11 cellular contexts compared by ENCODE assay signal in the genomic region with DNA sequence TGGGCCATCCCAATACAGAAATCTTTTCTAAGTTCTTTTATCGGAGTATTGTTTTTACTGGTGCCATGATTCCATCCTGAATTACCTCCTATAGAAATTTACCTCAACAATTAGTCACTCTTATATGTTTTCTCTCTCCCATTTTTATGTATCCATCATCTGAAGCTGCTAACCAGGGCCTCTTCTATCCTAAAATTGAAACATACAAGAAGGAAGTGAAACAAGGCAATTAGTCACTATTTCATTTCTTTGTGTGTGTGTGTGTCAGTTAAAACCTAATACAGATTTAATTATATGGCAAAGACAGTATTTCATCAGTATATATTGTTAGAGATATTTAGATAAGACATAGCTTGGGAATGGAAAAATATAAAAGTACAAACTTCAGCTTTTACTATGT.
DNase-seq lines count a peak whose midpoint lies in the region; ATAC-seq and TF ChIP-seq lines count a peak whose summit lies in the region.
"Had no signal": no experiment of that assay in that cellular context is flagged by ENCODE, and none has a peak within 500 bp of the region (broad histone marks: within the 10 kb centered on the region; RNA-seq: fewer than 3 reads in every experiment).

No MANE protein-coding gene starts in this region.

- in situ Hi-C loops in mammary epithelial cell (cut with MboI; ENCODE audit: low sequenced_read_pairs in 2 of 2) = no loop called here

- peaks cover 36% of the 10 kb centered on the region for H3K4me1 Mint-ChIP-seq in activated naive CD4-positive, alpha-beta T cell treated with anti-CD3 and anti-CD28 coated beads, Interleukin-2, amount 50 U/mL, for 24 hours
- peaks cover 35% of the 10 kb centered on the region for H3K4me1 Mint-ChIP-seq in activated naive CD4-positive, alpha-beta T cell treated with anti-CD3 and anti-CD28 coated beads for 36 hours (ENCODE audit: low read depth)
- peaks cover 8 to 18% (median 17%) of the 10 kb centered on the region in 4 donors for H3K4me1 Mint-ChIP-seq in CD4-positive, alpha-beta memory T cell

- H3K9me3 ChIP-seq in mammary epithelial cell (replicated peaks; ENCODE audit: insufficient read depth, low read length) = no peaks in the 10 kb centered on the region
- H3K9me3 ChIP-seq in CD4-positive, alpha-beta memory T cell (ENCODE audit: control insufficient read depth in 1 of 2, low read length in 2 of 2) = no peaks in the 10 kb centered on the region
- H3K9me3 ChIP-seq: transverse colon had no signal

- no peaks in the 10 kb centered on the region for H3K9me3 Mint-ChIP-seq in activated naive CD4-positive, alpha-beta T cell treated with anti-CD3 and anti-CD28 coated beads, Interleukin-2, amount 50 U/mL, for 24 hours
- no peaks in the 10 kb centered on the region for H3K9me3 Mint-ChIP-seq in activated naive CD4-positive, alpha-beta T cell treated with anti-CD3 and anti-CD28 coated beads for 36 hours
- H3K9me3 Mint-ChIP-seq in CD4-positive, alpha-beta memory T cell = peaks cover 0 to 2% (median 0%) of the 10 kb centered on the region in 8 donors

- no peaks in the 10 kb centered on the region for H3K36me3 ChIP-seq in mammary epithelial cell (ENCODE audit: insufficient read depth, low read length)
- no peaks in the 10 kb centered on the region for H3K36me3 ChIP-seq in CD4-positive, alpha-beta memory T cell (ENCODE audit: insufficient read depth, low read length)
- H3K36me3 ChIP-seq: transverse colon had no signal

- H3K27ac Mint-ChIP-seq in activated naive CD4-positive, alpha-beta T cell treated with anti-CD3 and anti-CD28 coated beads, Interleukin-2, amount 50 U/mL, for 24 hours = peak overlapping the region; percentile 13
- no peak overlapping the region for H3K27ac Mint-ChIP-seq in activated naive CD4-positive, alpha-beta T cell treated with anti-CD3 and anti-CD28 coated beads for 36 hours
- H3K27ac Mint-ChIP-seq in CD4-positive, alpha-beta memory T cell = no peak overlapping the region

- ATAC-seq in HG02642 (IDR thresholded peaks at IDR 0.05; ENCODE audit: poor library complexity, unreplicated experiment) (peak; percentile 61), HG03469 (IDR thresholded peaks at IDR 0.05; ENCODE audit: unreplicated experiment) (peak; percentile 58)
- ATAC-seq: left ventricle myocardium superior had no signal

- H3K27ac ChIP-seq in mammary epithelial cell (ENCODE audit: insufficient read depth, low read depth, low read length) = no peak overlapping the region
- H3K27ac ChIP-seq in CD4-positive, alpha-beta memory T cell (ENCODE audit: low read depth, low read length) = no peak overlapping the region
- H3K27ac ChIP-seq: transverse colon had no signal

- H3K79me2 ChIP-seq in mammary epithelial cell (ENCODE audit: insufficient read depth, low read length) = no peaks in the 10 kb centered on the region

- no peak for TF ChIP-seq CTCF in mammary epithelial cell (conservative IDR thresholded peaks at IDR 0.05 in 1 of 2, IDR thresholded peaks at IDR 0.05 in 1 of 2; ENCODE audit: extremely low read depth in 1 of 2, insufficient read depth in 1 of 2, low read depth in 1 of 2, low read length in 2 of 2)

- H3K4me3 ChIP-seq in mammary epithelial cell (replicated peaks in 1 of 3; ENCODE audit: insufficient read depth in 1 of 3, low read depth in 2 of 3, low read length in 3 of 3) = no peak overlapping the region
- H3K4me3 ChIP-seq in CD4-positive, alpha-beta memory T cell (ENCODE audit: low read length in 2 of 2) = no peak overlapping the region
- H3K4me3 ChIP-seq: transverse colon had no signal

- no TSS peak for BruUV-seq in mammary epithelial cell (replicated peaks; lab: Mats Ljungman, UMichigan)

- no peak overlapping the region for H2AFZ ChIP-seq in mammary epithelial cell (ENCODE audit: low read depth, low read length)

- 100% methylated on average over 1 of the region's 1 CpG for WGBS in mammary epithelial cell (ENCODE audit: low coverage, missing lambda C conversion rate)

- no peak for DNase-seq in activated naive CD4-positive, alpha-beta T cell treated with anti-CD3 and anti-CD28 coated beads for 36 hours
- DNase-seq in mammary epithelial cell (no peak), NCI-H1930 (lab: John Stamatoyannopoulos, UW) (no peak), NCI-H1092 treated with DMSO at 0.1 percent for 48 hours (lab: John Stamatoyannopoulos, UW) (no peak)
- DNase-seq in CD4-positive, alpha-beta memory T cell = no peak
- DNase-seq: H7, left ventricle myocardium superior, transverse colon had no signal

- H4K20me1 ChIP-seq in mammary epithelial cell (ENCODE audit: insufficient read depth, low read length) = no peaks in the 10 kb centered on the region

- intact Hi-C loops in activated naive CD4-positive, alpha-beta T cell treated with anti-CD3 and anti-CD28 coated beads for 36 hours (cut with micrococcal nuclease) = loop anchor here (1.0 kb wide), 2 partner anchors 9 to 11 kb away; no protein-coding TSS in a partner anchor
- intact Hi-C loops in mammary epithelial cell (cut with micrococcal nuclease) = loop anchor here (10.0 kb wide), 1 partner anchor 255 kb away; no protein-coding TSS in a partner anchor
- intact Hi-C loops in CD4-positive, alpha-beta memory T cell (cut with micrococcal nuclease) = no loop called here

- no peak overlapping the region for H3K9ac ChIP-seq in mammary epithelial cell (ENCODE audit: insufficient read depth, low read length)

- no peak overlapping the region for H3K4me3 Mint-ChIP-seq in activated naive CD4-positive, alpha-beta T cell treated with anti-CD3 and anti-CD28 coated beads, Interleukin-2, amount 50 U/mL, for 24 hours
- no peak overlapping the region for H3K4me3 Mint-ChIP-seq in activated naive CD4-positive, alpha-beta T cell treated with anti-CD3 and anti-CD28 coated beads for 36 hours
- H3K4me3 Mint-ChIP-seq in CD4-positive, alpha-beta memory T cell = no peak overlapping the region

- no peaks in the 10 kb centered on the region for H3K27me3 ChIP-seq in mammary epithelial cell (ENCODE audit: insufficient read depth, low read length)
- H3K27me3 ChIP-seq in CD4-positive, alpha-beta memory T cell (ENCODE audit: insufficient read depth, low read length) = no peaks in the 10 kb centered on the region
- H3K27me3 ChIP-seq: transverse colon had no signal

- no peak overlapping the region for H3K4me2 ChIP-seq in mammary epithelial cell (ENCODE audit: insufficient read depth, low read depth, low read length)

- H3K36me3 Mint-ChIP-seq in activated naive CD4-positive, alpha-beta T cell treated with anti-CD3 and anti-CD28 coated beads, Interleukin-2, amount 50 U/mL, for 24 hours = peaks cover 3% of the 10 kb centered on the region
- no peaks in the 10 kb centered on the region for H3K36me3 Mint-ChIP-seq in activated naive CD4-positive, alpha-beta T cell treated with anti-CD3 and anti-CD28 coated beads for 36 hours (ENCODE audit: low read depth)
- H3K36me3 Mint-ChIP-seq in CD4-positive, alpha-beta memory T cell = no peaks in the 10 kb centered on the region

- H3K27me3 Mint-ChIP-seq in activated naive CD4-positive, alpha-beta T cell treated with anti-CD3 and anti-CD28 coated beads, Interleukin-2, amount 50 U/mL, for 24 hours = no peaks in the 10 kb centered on the region
- no peaks in the 10 kb centered on the region for H3K27me3 Mint-ChIP-seq in activated naive CD4-positive, alpha-beta T cell treated with anti-CD3 and anti-CD28 coated beads for 36 hours (ENCODE audit: low read depth)
- H3K27me3 Mint-ChIP-seq in CD4-positive, alpha-beta memory T cell = no peaks in the 10 kb centered on the region

- no peaks in the 10 kb centered on the region for H3K4me1 ChIP-seq in mammary epithelial cell (ENCODE audit: insufficient read depth, low read length)
- H3K4me1 ChIP-seq in CD4-positive, alpha-beta memory T cell (ENCODE audit: insufficient read depth, low read length) = peaks cover 5% of the 10 kb centered on the region
- H3K4me1 ChIP-seq: transverse colon had no signal

- CTCF ChIA-PET in activated naive CD4-positive, alpha-beta T cell treated with anti-CD3 and anti-CD28 coated beads for 36 hours (lab: Charles Lee) = interaction anchor here (1.5 kb wide), 1 partner anchor 9 kb away, joined by 3 read pairs; no protein-coding TSS in a partner anchor
- CTCF ChIA-PET in mammary epithelial cell (lab: Charles Lee; ENCODE audit: low non-redundant PET) = no interaction called here
- CTCF ChIA-PET in CD4-positive, alpha-beta memory T cell (lab: Charles Lee; ENCODE audit: partially characterized antibody) = interaction anchor here (0.9 to 1.4 kb wide), 4 partner anchors 10 to 81 kb away, joined by 3 read pairs; no protein-coding TSS in a partner anchor

- POLR2A ChIA-PET in CD4-positive, alpha-beta memory T cell (lab: Charles Lee; ENCODE audit: partially characterized antibody) = no interaction called here

- dilution Hi-C loops in mammary epithelial cell (cut with HindIII; ENCODE audit: low sequenced_read_pairs) = no loop called here
